8 cellular contexts compared by ENCODE assay signal in the genomic region with DNA sequence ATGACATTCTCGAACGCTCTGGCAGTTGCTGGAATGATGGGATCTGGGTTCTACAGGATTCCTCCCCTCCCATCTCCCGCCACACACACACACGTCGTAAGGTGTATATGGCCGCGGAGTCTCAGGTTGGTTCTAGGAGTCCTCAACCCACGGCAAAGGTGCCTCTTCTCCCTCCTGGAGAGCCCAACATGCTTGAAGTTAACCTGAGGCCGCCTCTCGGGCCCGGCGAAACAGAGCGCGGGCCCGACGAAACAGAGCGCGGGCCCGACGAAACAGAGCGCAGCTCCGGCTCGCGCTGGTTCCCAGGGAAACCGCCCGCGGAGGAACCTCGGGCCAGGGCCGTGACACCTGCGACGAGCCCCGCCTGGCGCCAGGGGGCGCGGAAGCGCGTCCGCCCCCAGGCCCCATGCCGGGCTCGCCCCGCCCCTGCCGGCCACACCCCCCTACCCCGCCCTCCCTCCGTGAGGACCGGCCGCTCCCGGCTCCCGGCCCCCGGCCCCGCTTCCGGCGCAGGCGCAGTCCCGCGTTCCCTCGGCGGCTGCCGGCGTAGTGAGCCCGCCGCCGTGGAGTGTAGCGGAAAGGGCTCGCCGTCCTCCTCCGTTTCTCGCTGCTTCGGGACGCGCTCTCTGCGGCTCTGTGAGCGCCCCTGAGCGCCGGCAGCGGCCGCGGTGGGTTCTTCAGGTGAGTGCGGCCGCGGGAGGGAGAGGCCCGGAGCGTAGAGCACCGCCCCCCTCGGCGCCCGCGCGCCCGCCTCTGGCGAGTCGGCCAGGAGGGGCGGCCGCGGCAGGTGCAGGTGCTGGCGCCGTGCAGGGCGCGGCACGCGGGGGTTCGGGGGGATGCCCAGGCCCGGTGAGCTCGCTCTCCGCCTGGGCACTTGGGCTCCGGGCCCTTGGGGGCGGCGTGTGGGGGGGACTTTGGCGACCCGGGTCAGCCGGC. TPM values are rescaled to one million over a fixed set of nuclear protein-coding genes. Genes with fewer than 3 reads are reported as not detected.
A peak's percentile ranks its signal among the peaks of the same experiment; 100 is the strongest.
DNase-seq lines count a peak whose midpoint lies in the region; ATAC-seq and TF ChIP-seq lines count a peak whose summit lies in the region.

A gene with protein sequence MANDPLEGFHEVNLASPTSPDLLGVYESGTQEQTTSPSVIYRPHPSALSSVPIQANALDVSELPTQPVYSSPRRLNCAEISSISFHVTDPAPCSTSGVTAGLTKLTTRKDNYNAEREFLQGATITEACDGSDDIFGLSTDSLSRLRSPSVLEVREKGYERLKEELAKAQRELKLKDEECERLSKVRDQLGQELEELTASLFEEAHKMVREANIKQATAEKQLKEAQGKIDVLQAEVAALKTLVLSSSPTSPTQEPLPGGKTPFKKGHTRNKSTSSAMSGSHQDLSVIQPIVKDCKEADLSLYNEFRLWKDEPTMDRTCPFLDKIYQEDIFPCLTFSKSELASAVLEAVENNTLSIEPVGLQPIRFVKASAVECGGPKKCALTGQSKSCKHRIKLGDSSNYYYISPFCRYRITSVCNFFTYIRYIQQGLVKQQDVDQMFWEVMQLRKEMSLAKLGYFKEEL (plus strand): TSS at position 510 of the 936 bp plus-strand sequence. CDS start 16,549 bp downstream, outside the sequence.

- H3K4me2 ChIP-seq in BLaER1, result peak within 1 kb of the TSS; percentile 91

- POLR2A ChIA-PET in activated CD4-positive, alpha-beta T cell treated with anti-CD3 and anti-CD28 coated beads, Interleukin-2, amount 10 ng/mL, durations not matched to agents 7 days and 5 days (lab: Charles Lee), result no interaction called here

- H3K4me1 ChIP-seq in BLaER1 (peaks cover 16% of the 10 kb centered on the region), liver (ENCODE audit: control insufficient read depth in 4 of 4, insufficient read depth in 4 of 4, low read length in 3 of 4) (peaks cover 0 to 20% (median 6%) of the 10 kb centered on the region in 4 donors)

- H3K36me3 Mint-ChIP-seq in activated CD4-positive, alpha-beta T cell treated with anti-CD3 and anti-CD28 coated beads, Interleukin-2, amount 10 ng/mL, durations not matched to agents 7 days and 5 days (ENCODE audit: low read depth), result no peaks in the 10 kb centered on the region
- peaks cover 4% of the 10 kb centered on the region for H3K36me3 Mint-ChIP-seq in dendritic cell treated with granulocyte-macrophage colony-stimulating factor and Interleukin-4, amounts not matched to agents 40 ng/mL and 50 ng/mL, for 4 days (ENCODE audit: low read depth)

- ATAC-seq in HG03432 (IDR thresholded peaks at IDR 0.05; ENCODE audit: unreplicated experiment), result peak; percentile 83

- H3K4me1 Mint-ChIP-seq in activated CD4-positive, alpha-beta T cell treated with anti-CD3 and anti-CD28 coated beads, Interleukin-2, amount 10 ng/mL, durations not matched to agents 7 days and 5 days, result peaks cover 21% of the 10 kb centered on the region
- peaks cover 12% of the 10 kb centered on the region for H3K4me1 Mint-ChIP-seq in dendritic cell treated with granulocyte-macrophage colony-stimulating factor and Interleukin-4, amounts not matched to agents 40 ng/mL and 50 ng/mL, for 4 days (ENCODE audit: low read depth)

- peak within 1 kb of the TSS; percentile 76 for H3K27ac ChIP-seq in BLaER1
- H3K27ac ChIP-seq in liver (ENCODE audit: low read depth in 1 of 2, low read length in 2 of 2), result peak within 1 kb of the TSS; percentile 82 to 92

- H3K9ac ChIP-seq in BLaER1 (peak within 1 kb of the TSS; percentile 82), liver (ENCODE audit: low read depth in 1 of 2, low read length in 2 of 2) (peak within 1 kb of the TSS; percentile 86 to 92)

- peaks cover 44% of the 10 kb centered on the region for H4K20me1 ChIP-seq in BLaER1

- CTCF ChIA-PET in activated CD4-positive, alpha-beta T cell treated with anti-CD3 and anti-CD28 coated beads, Interleukin-2, amount 10 ng/mL, durations not matched to agents 7 days and 5 days (lab: Charles Lee), result interaction anchor here (0.6 to 2.8 kb wide), 12 partner anchors 10 to 418 kb away, joined by 3 to 10 read pairs (median 4); partner anchors contain the start of gene BEST3

- H3K27ac Mint-ChIP-seq in activated CD4-positive, alpha-beta T cell treated with anti-CD3 and anti-CD28 coated beads, Interleukin-2, amount 10 ng/mL, durations not matched to agents 7 days and 5 days, result peak within 1 kb of the TSS; percentile 89
- peak within 1 kb of the TSS; percentile 67 for H3K27ac Mint-ChIP-seq in dendritic cell treated with granulocyte-macrophage colony-stimulating factor and Interleukin-4, amounts not matched to agents 40 ng/mL and 50 ng/mL, for 4 days

- H3K4me3 ChIP-seq in BLaER1 (peak within 1 kb of the TSS; percentile 98), liver (ENCODE audit: low read depth in 1 of 3, low read length in 3 of 3) (peak within 1 kb of the TSS; percentile 88 to 94 (median 92))

- H3K36me3 ChIP-seq in BLaER1 (no peaks in the 10 kb centered on the region), liver (ENCODE audit: control insufficient read depth in 4 of 4, insufficient read depth in 3 of 4, low read depth in 1 of 4, low read length in 3 of 4) (no peaks in the 10 kb centered on the region)

- TF ChIP-seq CTCF in liver (IDR thresholded peaks at IDR 0.05; ENCODE audit: low read depth, low read length, missing input control), result peak; percentile 61

- DNase-seq in NCI-H510A (lab: John Stamatoyannopoulos, UW), result peak; percentile 92
- peak; percentile 91 for DNase-seq in activated CD4-positive, alpha-beta T cell treated with anti-CD3 and anti-CD28 coated beads, Interleukin-2, amount 10 ng/mL, durations not matched to agents 7 days and 5 days
- DNase-seq in stimulated activated CD4-positive, alpha-beta T cell treated with anti-CD3 and anti-CD28 coated beads, Interleukin-4, amount 100 ng/mL, for 4 hours, result peak; percentile 90 to 97

- H3K27me3 ChIP-seq in BLaER1 (no peaks in the 10 kb centered on the region; the same call in 1 of the 2 replicates), liver (ENCODE audit: control insufficient read depth in 4 of 4, insufficient read depth in 4 of 4, low read length in 3 of 4) (no peaks in the 10 kb centered on the region)

- WGBS in liver, result 1% methylated on average over 110 of the region's 110 CpGs

- intact Hi-C loops in dendritic cell treated with granulocyte-macrophage colony-stimulating factor and Interleukin-4, amounts not matched to agents 40 ng/mL and 50 ng/mL, for 4 days (cut with micrococcal nuclease), result no loop called here

- peaks cover 31% of the 10 kb centered on the region for H3K27me3 Mint-ChIP-seq in activated CD4-positive, alpha-beta T cell treated with anti-CD3 and anti-CD28 coated beads, Interleukin-2, amount 10 ng/mL, durations not matched to agents 7 days and 5 days
- peaks cover 25% of the 10 kb centered on the region for H3K27me3 Mint-ChIP-seq in dendritic cell treated with granulocyte-macrophage colony-stimulating factor and Interleukin-4, amounts not matched to agents 40 ng/mL and 50 ng/mL, for 4 days

- peak; percentile 15 to 47 for TF ChIP-seq RAD21 in liver (IDR thresholded peaks at IDR 0.05)

- H3K4me3 Mint-ChIP-seq in activated CD4-positive, alpha-beta T cell treated with anti-CD3 and anti-CD28 coated beads, Interleukin-2, amount 10 ng/mL, durations not matched to agents 7 days and 5 days, result peak within 1 kb of the TSS; percentile 84
- H3K4me3 Mint-ChIP-seq in dendritic cell treated with granulocyte-macrophage colony-stimulating factor and Interleukin-4, amounts not matched to agents 40 ng/mL and 50 ng/mL, for 4 days, result peak within 1 kb of the TSS; percentile 82

- peak; percentile 73 for TF ChIP-seq POLR2A in GM19193 (IDR thresholded peaks at IDR 0.05; ENCODE audit: extremely low read depth, insufficient read depth, insufficient read length)

- no peaks in the 10 kb centered on the region for H3K9me3 Mint-ChIP-seq in activated CD4-positive, alpha-beta T cell treated with anti-CD3 and anti-CD28 coated beads, Interleukin-2, amount 10 ng/mL, durations not matched to agents 7 days and 5 days
- no peaks in the 10 kb centered on the region for H3K9me3 Mint-ChIP-seq in dendritic cell treated with granulocyte-macrophage colony-stimulating factor and Interleukin-4, amounts not matched to agents 40 ng/mL and 50 ng/mL, for 4 days

- H3K9me3 ChIP-seq in BLaER1 (no peaks in the 10 kb centered on the region), liver (ENCODE audit: control insufficient read depth in 4 of 4, low read length in 3 of 4) (no peaks in the 10 kb centered on the region)

TF ChIP-seq in liver, 16 proteins besides CTCF, POLR2A, EP300 and RAD21 (continues in another document):
- TF ChIP-seq SP1 (IDR thresholded peaks at IDR 0.05) (no peak), RXRA (IDR thresholded peaks at IDR 0.05) (no peak), EGR1 (IDR thresholded peaks at IDR 0.05; ENCODE audit: low read depth in 2 of 2) (no peak), JUND (IDR thresholded peaks at IDR 0.05) (no peak), HNF4G (IDR thresholded peaks at IDR 0.05) (no peak)
- TF ChIP-seq, protein P1, sequence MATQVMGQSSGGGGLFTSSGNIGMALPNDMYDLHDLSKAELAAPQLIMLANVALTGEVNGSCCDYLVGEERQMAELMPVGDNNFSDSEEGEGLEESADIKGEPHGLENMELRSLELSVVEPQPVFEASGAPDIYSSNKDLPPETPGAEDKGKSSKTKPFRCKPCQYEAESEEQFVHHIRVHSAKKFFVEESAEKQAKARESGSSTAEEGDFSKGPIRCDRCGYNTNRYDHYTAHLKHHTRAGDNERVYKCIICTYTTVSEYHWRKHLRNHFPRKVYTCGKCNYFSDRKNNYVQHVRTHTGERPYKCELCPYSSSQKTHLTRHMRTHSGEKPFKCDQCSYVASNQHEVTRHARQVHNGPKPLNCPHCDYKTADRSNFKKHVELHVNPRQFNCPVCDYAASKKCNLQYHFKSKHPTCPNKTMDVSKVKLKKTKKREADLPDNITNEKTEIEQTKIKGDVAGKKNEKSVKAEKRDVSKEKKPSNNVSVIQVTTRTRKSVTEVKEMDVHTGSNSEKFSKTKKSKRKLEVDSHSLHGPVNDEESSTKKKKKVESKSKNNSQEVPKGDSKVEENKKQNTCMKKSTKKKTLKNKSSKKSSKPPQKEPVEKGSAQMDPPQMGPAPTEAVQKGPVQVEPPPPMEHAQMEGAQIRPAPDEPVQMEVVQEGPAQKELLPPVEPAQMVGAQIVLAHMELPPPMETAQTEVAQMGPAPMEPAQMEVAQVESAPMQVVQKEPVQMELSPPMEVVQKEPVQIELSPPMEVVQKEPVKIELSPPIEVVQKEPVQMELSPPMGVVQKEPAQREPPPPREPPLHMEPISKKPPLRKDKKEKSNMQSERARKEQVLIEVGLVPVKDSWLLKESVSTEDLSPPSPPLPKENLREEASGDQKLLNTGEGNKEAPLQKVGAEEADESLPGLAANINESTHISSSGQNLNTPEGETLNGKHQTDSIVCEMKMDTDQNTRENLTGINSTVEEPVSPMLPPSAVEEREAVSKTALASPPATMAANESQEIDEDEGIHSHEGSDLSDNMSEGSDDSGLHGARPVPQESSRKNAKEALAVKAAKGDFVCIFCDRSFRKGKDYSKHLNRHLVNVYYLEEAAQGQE (IDR thresholded peaks at IDR 0.05), result no peak

RNA-seq across cellular contexts. Expression of the gene that starts here (rescaled TPM):
- total RNA-seq in activated CD4-positive, alpha-beta T cell treated with anti-CD3 and anti-CD28 coated beads, Interleukin-2, amount 10 ng/mL, durations not matched to agents 7 days and 5 days, result 10 to 100 TPM; 19.3 to 24.0 TPM
- total RNA-seq in liver, result 10 to 100 TPM; 11.7 to 35.3 TPM
- polyA plus RNA-seq in liver, result 10 to 100 TPM in 1 of 2 donors, 1 to 10 TPM in 1; 5.7 to 16.9 TPM

Comparison
In these comparisons a context has a peak if more than half of its experiments do, and no peak if none do; other contexts are left out.
1. Peak in every context shown above with its lines: DNase-seq, ATAC-seq, H3K4me3 ChIP-seq and H3K27ac ChIP-seq.